ENCODE assay signal across 1 cellular context in genomic region chr1:203764105-203765028, GRCh38.
TF ChIP-seq lines count a peak whose summit lies in the region.

No MANE protein-coding gene starts in this region.

TF ChIP-seq in HepG2, 621 proteins besides CTCF, POLR2A, EP300 and RAD21:
- no peak for TF ChIP-seq ZFP37 (CRISPR knock-in tag; IDR thresholded peaks at IDR 0.05; ENCODE audit: borderline replicate concordance)
- TF ChIP-seq RELA (CRISPR knock-in tag; IDR thresholded peaks at IDR 0.05): no peak
